8 cellular contexts compared by ENCODE assay signal in genomic region chr6:42547407-42548329, GRCh38. TPM values are rescaled to one million over a fixed set of nuclear protein-coding genes. Genes with fewer than 3 reads are reported as not detected.
DNase-seq lines count a peak whose midpoint lies in the region; ATAC-seq and TF ChIP-seq lines count a peak whose summit lies in the region.

No MANE protein-coding gene starts in this region.

- H3K9ac ChIP-seq in HUES6 (ENCODE audit: low read length) (peak overlapping the region; percentile 26), NT2/D1 (ENCODE audit: insufficient read length, low read depth) (peak overlapping the region; percentile 34)

- peak; percentile 85 for ATAC-seq in GM19455 (IDR thresholded peaks at IDR 0.05; ENCODE audit: unreplicated experiment)
- peak; percentile 100 for ATAC-seq in mucosa of descending colon

- H3K27ac ChIP-seq in C4-2B (peak overlapping the region; percentile 32), HUES6 (ENCODE audit: low read depth, low read length) (no peak overlapping the region)

- intact Hi-C loops in mucosa of descending colon (cut with DNase I, micrococcal nuclease), result loop anchor here in 1 of 2 donors (10.0 kb wide), 1 partner anchor 293 kb away; no protein-coding TSS in a partner anchor

- peak overlapping the region; percentile 63 for H3K4me3 ChIP-seq in HUES6 (ENCODE audit: low read depth, low read length)
- peak overlapping the region; percentile 25 for H3K4me3 ChIP-seq in NT2/D1 (ENCODE audit: insufficient read length, low read depth)
- peak overlapping the region; percentile 62 for H3K4me3 ChIP-seq in epithelial cell of esophagus (ENCODE audit: low read length)
- H3K4me3 ChIP-seq in mucosa of descending colon, result no peak overlapping the region

- peak; percentile 100 for TF ChIP-seq CTCF in C4-2B (conservative IDR thresholded peaks at IDR 0.05)
- peak; percentile 96 for TF ChIP-seq CTCF in epithelial cell of esophagus (IDR thresholded peaks at IDR 0.05; ENCODE audit: insufficient read depth, low read depth, low read length, missing control alignments)
- TF ChIP-seq CTCF in mucosa of descending colon (IDR thresholded peaks at IDR 0.05), result peak; percentile 95

- H3K27me3 ChIP-seq in HUES6 (ENCODE audit: control insufficient read depth, insufficient read depth, low read length) (no peaks in the 10 kb centered on the region), NT2/D1 (ENCODE audit: insufficient read depth, insufficient read length) (no peaks in the 10 kb centered on the region)

- DNase-seq in NT2/D1 (ENCODE audit: low read depth, low spot score) (peak; percentile 54), activated T-cell treated with anti-CD3 and anti-CD28 coated beads for 24 hours (ENCODE audit: low read depth) (peak; percentile 86), epithelial cell of esophagus (ENCODE audit: low read depth) (peak; percentile 68), mucosa of descending colon (peak; percentile 86 to 92 (median 90))
- DNase-seq in stimulated activated CD8-positive, alpha-beta memory T cell treated with anti-CD3 and anti-CD28 coated beads, Interleukin-2, amount 100 ng/mL, for 1 hour (ENCODE audit: low read depth in 2 of 2), result peak; percentile 73 to 81

- H3K4me1 ChIP-seq in HUES6 (ENCODE audit: control insufficient read depth, insufficient read depth, low read length), result peaks cover 13% of the 10 kb centered on the region
- H3K4me1 ChIP-seq in NT2/D1 (ENCODE audit: insufficient read depth, insufficient read length), result no peaks in the 10 kb centered on the region
- peaks cover 8% of the 10 kb centered on the region for H3K4me1 ChIP-seq in mucosa of descending colon (ENCODE audit: low read depth)

- H3K36me3 ChIP-seq in HUES6 (ENCODE audit: control insufficient read depth, insufficient read depth, low read length) (no peaks in the 10 kb centered on the region), NT2/D1 (ENCODE audit: insufficient read depth, insufficient read length, low read length) (no peaks in the 10 kb centered on the region), mucosa of descending colon (ENCODE audit: low read depth) (no peaks in the 10 kb centered on the region)

- no peaks in the 10 kb centered on the region for H3K9me3 ChIP-seq in HUES6 (ENCODE audit: control insufficient read depth, insufficient read depth, low read depth, low read length)
- no peaks in the 10 kb centered on the region for H3K9me3 ChIP-seq in NT2/D1 (ENCODE audit: insufficient read depth, low read length)
- no peaks in the 10 kb centered on the region for H3K9me3 ChIP-seq in mucosa of descending colon

RNA-seq across cellular contexts. Expression of gene UBR2, which starts 16.2 kb away (rescaled TPM):
- total RNA-seq in mucosa of descending colon, result 10 to 100 TPM; 41.2 to 53.1 (median 49.6) TPM
